ENCODE assay signal across 17 cellular contexts in the genomic region with DNA sequence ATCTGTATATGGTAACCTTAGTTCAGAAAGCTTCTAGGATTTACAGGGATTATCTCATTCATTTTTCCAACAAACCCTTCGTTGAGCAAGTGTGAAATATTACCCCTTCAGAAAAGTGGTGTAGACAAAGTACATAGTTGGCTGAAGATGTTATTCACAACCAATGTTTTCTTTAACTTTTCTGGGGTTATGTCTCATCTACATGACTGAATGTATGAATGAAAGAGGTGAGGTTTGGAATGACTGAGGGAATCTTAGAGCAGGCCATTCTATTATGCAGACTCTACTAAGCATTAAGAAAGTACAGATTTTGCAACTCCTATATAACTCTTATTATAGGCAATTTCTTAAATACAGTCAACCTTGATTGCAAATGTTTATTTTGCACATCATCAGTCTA.
"Had no signal": no experiment of that assay in that cellular context is flagged by ENCODE, and none has a peak within 500 bp of the region (broad histone marks: within the 10 kb centered on the region; RNA-seq: fewer than 3 reads in every experiment).

No MANE protein-coding gene starts in this region.

- H3K4me1 ChIP-seq: body of pancreas had no signal

- ATAC-seq: activated T-cell treated with anti-CD3 and anti-CD28 coated beads, Interleukin-2, amount 50 U/mL, for 4 hours; body of pancreas; heart left ventricle; natural killer cell; sciatic nerve; stimulated activated naive B cell treated with anti-CD40 and anti-IgM and Interleukin-4, amounts not matched to agents 10 μg/mL and 1 μg/mL and 100 μg/mL, for 72 hours; T-helper 17 cell had no signal

- H3K27ac Mint-ChIP-seq: activated naive CD4-positive, alpha-beta T cell treated with anti-CD3 and anti-CD28 coated beads for 36 hours; dendritic cell treated with granulocyte-macrophage colony-stimulating factor and Interleukin-4, amounts not matched to agents 40 ng/mL and 50 ng/mL, for 4 days; immature natural killer cell; natural killer cell; stimulated activated naive B cell treated with anti-CD40 and anti-IgM and Interleukin-4, amounts not matched to agents 10 μg/mL and 1 μg/mL and 100 μg/mL, for 72 hours; T-helper 17 cell had no signal

- H3K36me3 ChIP-seq: heart left ventricle, neutrophil, pancreas had no signal

- H3K4me3 ChIP-seq: body of pancreas, heart left ventricle, pancreas had no signal

- H3K4me3 Mint-ChIP-seq: activated naive CD4-positive, alpha-beta T cell treated with anti-CD3 and anti-CD28 coated beads for 36 hours; activated T-cell treated with anti-CD3 and anti-CD28 coated beads, Interleukin-2, amount 50 U/mL, for 4 hours; dendritic cell treated with granulocyte-macrophage colony-stimulating factor and Interleukin-4, amounts not matched to agents 40 ng/mL and 50 ng/mL, for 4 days; immature natural killer cell; natural killer cell; stimulated activated naive B cell treated with anti-CD40 and anti-IgM and Interleukin-4, amounts not matched to agents 10 μg/mL and 1 μg/mL and 100 μg/mL, for 72 hours; T-helper 17 cell had no signal

- H3K27ac ChIP-seq: body of pancreas, heart left ventricle, neutrophil, pancreas had no signal

- H3K27me3 Mint-ChIP-seq: dendritic cell treated with granulocyte-macrophage colony-stimulating factor and Interleukin-4, amounts not matched to agents 40 ng/mL and 50 ng/mL, for 4 days had no signal

- H3K9me3 ChIP-seq: body of pancreas, heart left ventricle, neutrophil, pancreas had no signal

- DNase-seq: activated CD4-positive, alpha-beta T cell treated with anti-CD3 and anti-CD28 coated beads, Interleukin-2, amount 50 U/mL, for 1 hour; activated CD4-positive, CD25-positive, alpha-beta regulatory T cell treated with anti-CD3 and anti-CD28 coated beads, Interleukin-2, amount 50 U/mL, for 72 hours; activated CD8-positive, alpha-beta memory T cell treated with anti-CD3 and anti-CD28 coated beads, Interleukin-2, amount 50 U/mL, for 4 hours; activated naive CD4-positive, alpha-beta T cell treated with anti-CD3 and anti-CD28 coated beads for 36 hours; activated T-cell treated with anti-CD3 and anti-CD28 coated beads, Interleukin-2, amount 50 U/mL, for 4 hours; body of pancreas; effector CD8-positive, alpha-beta T cell; foreskin melanocyte; heart left ventricle; immature natural killer cell; natural killer cell; pancreas; stimulated activated naive B cell treated with anti-CD40 and anti-IgM and Interleukin-4, amounts not matched to agents 10 μg/mL and 1 μg/mL and 100 μg/mL, for 72 hours; T-helper 17 cell had no signal

- H3K4me1 Mint-ChIP-seq: immature natural killer cell; natural killer cell; stimulated activated naive B cell treated with anti-CD40 and anti-IgM and Interleukin-4, amounts not matched to agents 10 μg/mL and 1 μg/mL and 100 μg/mL, for 72 hours; T-helper 17 cell had no signal

- H3K36me3 Mint-ChIP-seq: natural killer cell; stimulated activated naive B cell treated with anti-CD40 and anti-IgM and Interleukin-4, amounts not matched to agents 10 μg/mL and 1 μg/mL and 100 μg/mL, for 72 hours had no signal

- H3K27me3 ChIP-seq: body of pancreas, heart left ventricle, neutrophil, pancreas had no signal

- H3K9me3 Mint-ChIP-seq: activated naive CD4-positive, alpha-beta T cell treated with anti-CD3 and anti-CD28 coated beads for 36 hours; activated T-cell treated with anti-CD3 and anti-CD28 coated beads, Interleukin-2, amount 50 U/mL, for 4 hours; dendritic cell treated with granulocyte-macrophage colony-stimulating factor and Interleukin-4, amounts not matched to agents 40 ng/mL and 50 ng/mL, for 4 days; natural killer cell; stimulated activated naive B cell treated with anti-CD40 and anti-IgM and Interleukin-4, amounts not matched to agents 10 μg/mL and 1 μg/mL and 100 μg/mL, for 72 hours had no signal
